In the genomic region with DNA sequence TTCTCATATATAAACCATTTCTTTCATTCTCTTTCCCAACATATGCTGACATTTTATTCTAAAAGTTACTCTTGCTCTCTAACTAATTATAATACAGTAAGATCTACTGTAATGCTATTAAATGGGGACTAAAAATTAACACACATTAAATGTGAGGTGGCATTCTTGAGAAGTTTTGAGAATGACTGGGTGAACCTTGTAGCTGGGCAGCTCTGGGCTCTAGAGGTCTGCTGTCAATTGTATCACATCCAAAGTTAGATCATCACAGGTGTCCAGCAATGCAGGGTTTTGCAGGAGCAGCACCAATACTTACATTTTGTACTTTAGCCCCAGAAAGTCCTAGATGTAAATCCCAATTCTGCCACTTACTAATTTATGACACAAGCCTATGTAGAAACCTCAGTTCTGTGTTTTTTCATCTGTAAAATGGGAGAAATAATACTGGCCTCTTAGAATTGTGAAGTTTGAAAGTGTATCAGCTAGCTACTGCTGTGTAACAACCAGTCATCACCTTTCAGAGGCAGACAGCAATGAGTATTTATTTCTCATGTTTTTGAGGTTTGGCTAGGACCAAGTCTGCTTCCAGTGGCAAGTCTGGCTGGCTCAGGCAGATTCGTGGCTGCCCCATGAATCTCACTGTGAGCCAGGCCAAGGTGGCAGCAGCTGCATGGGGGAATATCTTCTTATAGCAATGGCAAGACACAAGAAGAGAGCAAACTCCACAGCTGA, we compare ENCODE assay signal across 2 cellular contexts.
TF ChIP-seq lines count a peak whose summit lies in the region.

No MANE protein-coding gene starts in this region.

TF ChIP-seq in HCT116, 20 proteins besides CTCF, POLR2A, EP300 and RAD21:
- no peak for TF ChIP-seq TCF7L2 (IDR thresholded peaks at IDR 0.05; ENCODE audit: borderline replicate concordance, extremely low read depth, insufficient read depth, insufficient read length)
- TF ChIP-seq, protein P1, sequence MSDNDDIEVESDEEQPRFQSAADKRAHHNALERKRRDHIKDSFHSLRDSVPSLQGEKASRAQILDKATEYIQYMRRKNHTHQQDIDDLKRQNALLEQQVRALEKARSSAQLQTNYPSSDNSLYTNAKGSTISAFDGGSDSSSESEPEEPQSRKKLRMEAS (IDR thresholded peaks at IDR 0.05): peak; percentile 13; the same call in 1 of the 2 replicates
- peak; percentile 69; the same call in 1 of the 2 replicates for TF ChIP-seq CBX3 (IDR thresholded peaks at IDR 0.05; ENCODE audit: low read depth)
TF ChIP-seq in HCT116: peak in this region for 2.

TF ChIP-seq in K562, 482 proteins besides CTCF, POLR2A, EP300 and RAD21:
- TF ChIP-seq CBX3 (IDR thresholded peaks at IDR 0.05; ENCODE audit: borderline replicate concordance in 1 of 2, low read length in 2 of 2): peak in 1 of 2 experiments; percentile 70; a peak in 1 of 3 replicates
- TF ChIP-seq, protein P2, sequence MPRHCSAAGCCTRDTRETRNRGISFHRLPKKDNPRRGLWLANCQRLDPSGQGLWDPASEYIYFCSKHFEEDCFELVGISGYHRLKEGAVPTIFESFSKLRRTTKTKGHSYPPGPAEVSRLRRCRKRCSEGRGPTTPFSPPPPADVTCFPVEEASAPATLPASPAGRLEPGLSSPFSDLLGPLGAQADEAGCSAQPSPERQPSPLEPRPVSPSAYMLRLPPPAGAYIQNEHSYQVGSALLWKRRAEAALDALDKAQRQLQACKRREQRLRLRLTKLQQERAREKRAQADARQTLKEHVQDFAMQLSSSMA (CRISPR knock-in tag; IDR thresholded peaks at IDR 0.05): no peak
- peak; percentile 71 for TF ChIP-seq RBM25 (IDR thresholded peaks at IDR 0.05; ENCODE audit: low read depth, low read length, severe bottlenecking)
- TF ChIP-seq POLR2AphosphoS2 (IDR thresholded peaks at IDR 0.05; ENCODE audit: low read length): no peak
- TF ChIP-seq, protein P3, sequence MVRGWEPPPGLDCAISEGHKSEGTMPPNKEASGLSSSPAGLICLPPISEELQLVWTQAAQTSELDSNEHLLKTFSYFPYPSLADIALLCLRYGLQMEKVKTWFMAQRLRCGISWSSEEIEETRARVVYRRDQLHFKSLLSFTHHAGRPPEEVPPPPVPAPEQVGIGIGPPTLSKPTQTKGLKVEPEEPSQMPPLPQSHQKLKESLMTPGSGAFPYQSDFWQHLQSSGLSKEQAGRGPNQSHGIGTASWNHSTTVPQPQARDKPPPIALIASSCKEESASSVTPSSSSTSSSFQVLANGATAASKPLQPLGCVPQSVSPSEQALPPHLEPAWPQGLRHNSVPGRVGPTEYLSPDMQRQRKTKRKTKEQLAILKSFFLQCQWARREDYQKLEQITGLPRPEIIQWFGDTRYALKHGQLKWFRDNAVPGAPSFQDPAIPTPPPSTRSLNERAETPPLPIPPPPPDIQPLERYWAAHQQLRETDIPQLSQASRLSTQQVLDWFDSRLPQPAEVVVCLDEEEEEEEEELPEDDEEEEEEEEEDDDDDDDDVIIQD (CRISPR knock-in tag; IDR thresholded peaks at IDR 0.05): no peak
- peak; percentile 37; the same call in 1 of the 2 replicates for TF ChIP-seq BCOR (IDR thresholded peaks at IDR 0.05)
- no peak for TF ChIP-seq RHOXF2B (CRISPR knock-in tag; conservative IDR thresholded peaks at IDR 0.05)
- TF ChIP-seq RFX7 (CRISPR knock-in tag; IDR thresholded peaks at IDR 0.05): no peak
- TF ChIP-seq EWSR1 (IDR thresholded peaks at IDR 0.05; ENCODE audit: borderline replicate concordance, low read depth, partially characterized antibody): no peak
